8 cellular contexts compared by ENCODE assay signal in genomic region chr11:76860539-76861475, GRCh38. TPM values are rescaled to one million over a fixed set of nuclear protein-coding genes. Genes with fewer than 3 reads are reported as not detected.
DNase-seq lines count a peak whose midpoint lies in the region; ATAC-seq and TF ChIP-seq lines count a peak whose summit lies in the region.

ACER3 (plus strand) TSS chr11:76860918; CDS start chr11:76860977, 59 bp downstream.

- H3K27me3 ChIP-seq in BLaER1 (no peaks in the 10 kb centered on the region), colonic mucosa (no peaks in the 10 kb centered on the region)

- H3K4me2 ChIP-seq in BLaER1, result peak within 1 kb of the TSS; percentile 93

- H3K36me3 ChIP-seq in BLaER1, result no peaks in the 10 kb centered on the region
- no peaks in the 10 kb centered on the region for H3K36me3 ChIP-seq in colonic mucosa

- H3K27ac ChIP-seq in BLaER1 (peak within 1 kb of the TSS; percentile 87), colonic mucosa (peak within 1 kb of the TSS; percentile 65)

- intact Hi-C loops in colonic mucosa (cut with DNase I), result no loop called here

- peak; percentile 79 for ATAC-seq in HG03378 (IDR thresholded peaks at IDR 0.05; ENCODE audit: unreplicated experiment)
- peak; percentile 98 for ATAC-seq in left lobe of liver

- H3K9ac ChIP-seq in BLaER1, result peak within 1 kb of the TSS; percentile 91
- peak within 1 kb of the TSS; percentile 82 to 89 for H3K9ac ChIP-seq in colonic mucosa (ENCODE audit: low read depth in 2 of 2, low read length in 2 of 2)

- H4K20me1 ChIP-seq in BLaER1, result no peaks in the 10 kb centered on the region

- no peaks in the 10 kb centered on the region for H3K9me3 ChIP-seq in BLaER1
- no peaks in the 10 kb centered on the region for H3K9me3 ChIP-seq in colonic mucosa

- peak; percentile 92 for TF ChIP-seq POLR2A in GM19099 (IDR thresholded peaks at IDR 0.05; ENCODE audit: extremely low read depth, insufficient read length, low read depth)

- DNase-seq in NCI-H460 (ENCODE audit: extremely low read depth, low read depth) (peak; percentile 82), colonic mucosa (peak; percentile 93), left lobe of liver (ENCODE audit: low spot score) (peak; percentile 94)
- peak; percentile 81 to 85 for DNase-seq in activated CD4-positive, alpha-beta T cell treated with anti-CD3 and anti-CD28 coated beads for 4 hours
- peak; percentile 69 for DNase-seq in stimulated activated CD4-positive, alpha-beta T cell treated with anti-CD3 and anti-CD28 coated beads, Interleukin-2, amount 100 ng/mL, for 4 hours (ENCODE audit: low read depth)

- H3K4me1 ChIP-seq in BLaER1, result peaks cover 26% of the 10 kb centered on the region
- H3K4me1 ChIP-seq in colonic mucosa, result no peaks in the 10 kb centered on the region

- H3K4me3 ChIP-seq in BLaER1 (peak within 1 kb of the TSS; percentile 90), colonic mucosa (peak within 1 kb of the TSS; percentile 64)

- no peak for TF ChIP-seq CTCF in colonic mucosa (IDR thresholded peaks at IDR 0.05)

RNA-seq across cellular contexts. Expression of gene ACER3, which starts in this region (rescaled TPM):
- 14.6 and 16.3 TPM in 2 replicates for total RNA-seq in NCI-H460 (2014; rRNA removed; shearing (Covaris generic))
- polyA plus RNA-seq in NCI-H460 (2014; cell fraction: nucleus; rRNA removed), result 17.9 and 21.4 TPM in 2 replicates
- total RNA-seq in colonic mucosa (10 to 100 TPM; 25.0 to 36.4 TPM), left lobe of liver (4.8 TPM)

Comparison
In these comparisons a context has a peak if more than half of its experiments do, and no peak if none do; other contexts are left out.
1. Peak in every context shown above with its lines: DNase-seq, ATAC-seq, H3K4me3 ChIP-seq and H3K27ac ChIP-seq.